Comparison of ENCODE assay signal across 8 cellular contexts in genomic region chr10:31603245-31604087, GRCh38.
DNase-seq lines count a peak whose midpoint lies in the region; ATAC-seq and TF ChIP-seq lines count a peak whose summit lies in the region.

No MANE protein-coding gene starts in this region.

- H3K9me3 ChIP-seq in right atrium auricular region (no peaks in the 10 kb centered on the region), upper lobe of right lung (no peaks in the 10 kb centered on the region)

- H3K36me3 Mint-ChIP-seq in T-helper 1 cell treated with Interleukin-12 subunit alpha and Interleukin-12 subunit beta and Interleukin-4 antibody, amounts not matched to agents 30 μg/mL and 1 μg/mL, for 36 hours (ENCODE audit: low read depth), result no peaks in the 10 kb centered on the region
- no peaks in the 10 kb centered on the region for H3K36me3 Mint-ChIP-seq in progenitor cell of endocrine pancreas (ENCODE audit: insufficient read depth)

- DNase-seq in NCI-H1105 treated with DMSO at 0.1 percent for 48 hours (lab: John Stamatoyannopoulos, UW), result peak; percentile 91
- DNase-seq in right atrium auricular region (ENCODE audit: low spot score), result peak; percentile 93
- peak; percentile 95 for DNase-seq in progenitor cell of endocrine pancreas (ENCODE audit: low spot score, unreplicated experiment)
- DNase-seq in upper lobe of right lung, result peak; percentile 98

- H3K27ac Mint-ChIP-seq in T-helper 1 cell treated with Interleukin-12 subunit alpha and Interleukin-12 subunit beta and Interleukin-4 antibody, amounts not matched to agents 30 μg/mL and 1 μg/mL, for 36 hours, result peak overlapping the region; percentile 31
- no peak overlapping the region for H3K27ac Mint-ChIP-seq in progenitor cell of endocrine pancreas

- H3K4me3 Mint-ChIP-seq in T-helper 1 cell treated with Interleukin-12 subunit alpha and Interleukin-12 subunit beta and Interleukin-4 antibody, amounts not matched to agents 30 μg/mL and 1 μg/mL, for 36 hours, result peak overlapping the region; percentile 89
- H3K4me3 Mint-ChIP-seq in progenitor cell of endocrine pancreas (ENCODE audit: low read depth), result peak overlapping the region; percentile 80

- ATAC-seq in HG02610 (IDR thresholded peaks at IDR 0.05; ENCODE audit: unreplicated experiment), result peak; percentile 96
- peak; percentile 98 for ATAC-seq in upper lobe of right lung

- intact Hi-C loops in upper lobe of right lung (cut with DNase I), result no loop called here

- peaks cover 3% of the 10 kb centered on the region for H3K27me3 Mint-ChIP-seq in T-helper 1 cell treated with Interleukin-12 subunit alpha and Interleukin-12 subunit beta and Interleukin-4 antibody, amounts not matched to agents 30 μg/mL and 1 μg/mL, for 36 hours (ENCODE audit: low read depth)
- peaks cover 25% of the 10 kb centered on the region for H3K27me3 Mint-ChIP-seq in progenitor cell of endocrine pancreas

- H3K27ac ChIP-seq in angular gyrus (ENCODE audit: low read depth, low read length) (peak overlapping the region; percentile 68), right atrium auricular region (peak overlapping the region; percentile 90 to 94), upper lobe of right lung (peak overlapping the region; percentile 81)

- H3K27me3 ChIP-seq in right atrium auricular region (no peaks in the 10 kb centered on the region), upper lobe of right lung (no peaks in the 10 kb centered on the region)

- peaks cover 6% of the 10 kb centered on the region for H3K4me1 Mint-ChIP-seq in T-helper 1 cell treated with Interleukin-12 subunit alpha and Interleukin-12 subunit beta and Interleukin-4 antibody, amounts not matched to agents 30 μg/mL and 1 μg/mL, for 36 hours (ENCODE audit: low read depth)
- no peaks in the 10 kb centered on the region for H3K4me1 Mint-ChIP-seq in progenitor cell of endocrine pancreas (ENCODE audit: low read depth)

- H3K9me3 Mint-ChIP-seq in T-helper 1 cell treated with Interleukin-12 subunit alpha and Interleukin-12 subunit beta and Interleukin-4 antibody, amounts not matched to agents 30 μg/mL and 1 μg/mL, for 36 hours, result no peaks in the 10 kb centered on the region
- H3K9me3 Mint-ChIP-seq in progenitor cell of endocrine pancreas (ENCODE audit: low read depth), result no peaks in the 10 kb centered on the region

- TF ChIP-seq CTCF in right atrium auricular region (IDR thresholded peaks at IDR 0.05) (no peak), progenitor cell of endocrine pancreas (IDR thresholded peaks at IDR 0.05; ENCODE audit: unreplicated experiment) (no peak), upper lobe of right lung (IDR thresholded peaks at IDR 0.05) (no peak)

- H3K4me3 ChIP-seq in GM08714 (ENCODE audit: low read length), result peak overlapping the region; percentile 59
- H3K4me3 ChIP-seq in right atrium auricular region, result peak overlapping the region; percentile 58 to 65
- peak overlapping the region; percentile 72 for H3K4me3 ChIP-seq in upper lobe of right lung

- H3K4me1 ChIP-seq in right atrium auricular region (peaks cover 0 to 17% of the 10 kb centered on the region in 2 donors), upper lobe of right lung (peaks cover 10% of the 10 kb centered on the region)

- H3K36me3 ChIP-seq in right atrium auricular region (no peaks in the 10 kb centered on the region), upper lobe of right lung (no peaks in the 10 kb centered on the region)

Comparison
In these comparisons a context has a peak if more than half of its experiments do, and no peak if none do; other contexts are left out.
1. Peak in every context shown above with its lines: DNase-seq, ATAC-seq, H3K4me3 ChIP-seq and H3K27ac ChIP-seq.